ENCODE assay signal across 27 cellular contexts in the genomic region with DNA sequence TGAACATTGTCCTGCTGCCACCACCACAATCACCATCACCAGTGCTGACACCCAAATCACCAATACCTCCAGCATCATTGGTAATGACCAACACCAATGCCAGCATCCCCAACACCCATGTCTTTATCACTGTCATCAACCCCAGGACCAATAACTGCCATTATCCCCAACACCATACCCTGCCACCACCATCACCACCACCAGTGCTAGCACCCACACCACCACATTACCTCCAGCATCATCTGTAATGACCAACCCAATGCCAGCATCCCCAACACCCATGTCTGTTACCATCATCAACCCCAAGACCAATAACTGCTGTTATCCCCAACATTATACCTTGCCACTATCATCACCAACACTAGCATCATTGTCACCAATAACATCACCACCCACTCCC. TPM values are rescaled to one million over a fixed set of nuclear protein-coding genes. Genes with fewer than 3 reads are reported as not detected.
"Had no signal": no experiment of that assay in that cellular context is flagged by ENCODE, and none has a peak within 500 bp of the region (broad histone marks: within the 10 kb centered on the region; RNA-seq: fewer than 3 reads in every experiment).

No MANE protein-coding gene starts in this region.

- H3K9me3 ChIP-seq: gastroesophageal sphincter, left ventricle myocardium inferior, neutrophil, sigmoid colon, thoracic aorta, upper lobe of left lung, vagina had no signal

- H3K27me3 Mint-ChIP-seq: natural killer cell treated with Interleukin-12 subunit alpha and Interleukin-12 subunit beta and Interleukin-15 and Interleukin-18, amount 100 ng/mL, for 72 hours; stimulated activated naive CD8-positive, alpha-beta T cell treated with anti-CD3 and anti-CD28 coated beads, Interleukin-15, amount 100 ng/mL, for 72 hours had no signal

- H3K27me3 ChIP-seq: dorsolateral prefrontal cortex, gastroesophageal sphincter, neutrophil, upper lobe of left lung, vagina had no signal

- H3K27ac Mint-ChIP-seq: immature natural killer cell; natural killer cell treated with Interleukin-12 subunit alpha and Interleukin-12 subunit beta and Interleukin-15 and Interleukin-18, amount 100 ng/mL, for 72 hours; stimulated activated naive B cell treated with anti-CD40 and anti-IgM and Interleukin-4, amounts not matched to agents 10 μg/mL and 1 μg/mL and 100 μg/mL, for 72 hours; stimulated activated naive CD8-positive, alpha-beta T cell treated with anti-CD3 and anti-CD28 coated beads, Interleukin-15, amount 100 ng/mL, for 72 hours had no signal

- FAIRE-seq: kidney had no signal

- ATAC-seq: esophagus mucosa; gastroesophageal sphincter; left cardiac atrium; natural killer cell treated with Interleukin-12 subunit alpha and Interleukin-12 subunit beta and Interleukin-15 and Interleukin-18, amount 100 ng/mL, for 72 hours; stimulated activated naive B cell treated with anti-CD40 and anti-IgM and Interleukin-4, amounts not matched to agents 10 μg/mL and 1 μg/mL and 100 μg/mL, for 72 hours; stimulated activated naive CD8-positive, alpha-beta T cell treated with anti-CD3 and anti-CD28 coated beads, Interleukin-15, amount 100 ng/mL, for 72 hours had no signal

- H3K36me3 Mint-ChIP-seq: natural killer cell treated with Interleukin-12 subunit alpha and Interleukin-12 subunit beta and Interleukin-15 and Interleukin-18, amount 100 ng/mL, for 72 hours; stimulated activated naive B cell treated with anti-CD40 and anti-IgM and Interleukin-4, amounts not matched to agents 10 μg/mL and 1 μg/mL and 100 μg/mL, for 72 hours had no signal

- H3K27ac ChIP-seq: left ventricle myocardium inferior, neutrophil, skin epidermis, thoracic aorta, upper lobe of left lung had no signal

- H3K9me3 Mint-ChIP-seq: immature natural killer cell had no signal

- DNase-seq: cortex of kidney; dorsolateral prefrontal cortex; effector CD8-positive, alpha-beta T cell; immature natural killer cell; kidney; left cardiac atrium; left ventricle myocardium inferior; mesenchymal stem cell; midbrain; sigmoid colon; stimulated activated CD4-positive, alpha-beta T cell treated with anti-CD3 and anti-CD28 coated beads, Interleukin-2, amount 100 ng/mL, for 24 hours; stimulated activated CD4-positive, alpha-beta T cell treated with anti-CD3 and anti-CD28 coated beads, Interleukin-4, amount 100 ng/mL, for 4 hours; stimulated activated naive B cell treated with anti-CD40 and anti-IgM and Interleukin-4, amounts not matched to agents 10 μg/mL and 1 μg/mL and 100 μg/mL, for 72 hours; stimulated activated naive CD8-positive, alpha-beta T cell treated with anti-CD3 and anti-CD28 coated beads, Interleukin-15, amount 100 ng/mL, for 72 hours; upper lobe of left lung had no signal

- H3K4me3 ChIP-seq: left ventricle myocardium inferior, lung, skin epidermis, thoracic aorta, upper lobe of left lung had no signal

- H3K4me1 Mint-ChIP-seq: stimulated activated naive CD8-positive, alpha-beta T cell treated with anti-CD3 and anti-CD28 coated beads, Interleukin-15, amount 100 ng/mL, for 72 hours had no signal

- H3K4me3 Mint-ChIP-seq: immature natural killer cell; natural killer cell treated with Interleukin-12 subunit alpha and Interleukin-12 subunit beta and Interleukin-15 and Interleukin-18, amount 100 ng/mL, for 72 hours; stimulated activated naive B cell treated with anti-CD40 and anti-IgM and Interleukin-4, amounts not matched to agents 10 μg/mL and 1 μg/mL and 100 μg/mL, for 72 hours; stimulated activated naive CD8-positive, alpha-beta T cell treated with anti-CD3 and anti-CD28 coated beads, Interleukin-15, amount 100 ng/mL, for 72 hours had no signal

- H3K36me3 ChIP-seq: left ventricle myocardium inferior, neutrophil, sigmoid colon, thoracic aorta, upper lobe of left lung, vagina had no signal

RNA-seq across cellular contexts. Expression of a gene that starts 2.6 kb away (rescaled TPM):
- total RNA-seq: fibroblast of villous mesenchyme; natural killer cell treated with Interleukin-12 subunit alpha and Interleukin-12 subunit beta and Interleukin-15 and Interleukin-18, amount 100 ng/mL, for 72 hours; pulmonary artery endothelial cell had no signal
- polyA plus RNA-seq: immature natural killer cell had no signal

RNA-seq across cellular contexts. Expression of a gene that starts 6.4 kb away (rescaled TPM):
- total RNA-seq: fibroblast of villous mesenchyme; natural killer cell treated with Interleukin-12 subunit alpha and Interleukin-12 subunit beta and Interleukin-15 and Interleukin-18, amount 100 ng/mL, for 72 hours; osteoblast had no signal

RNA-seq across cellular contexts. Expression of a gene that starts 10.8 kb away (rescaled TPM):
- total RNA-seq: chondrocyte; esophagus mucosa; gastroesophageal sphincter; left cardiac atrium; left ventricle myocardium inferior; lung; natural killer cell treated with Interleukin-12 subunit alpha and Interleukin-12 subunit beta and Interleukin-15 and Interleukin-18, amount 100 ng/mL, for 72 hours; osteoblast; pulmonary artery endothelial cell; thoracic aorta had no signal

RNA-seq across cellular contexts. Expression of a gene that starts 16.6 kb away (rescaled TPM):
- total RNA-seq: chondrocyte; fibroblast of villous mesenchyme; natural killer cell treated with Interleukin-12 subunit alpha and Interleukin-12 subunit beta and Interleukin-15 and Interleukin-18, amount 100 ng/mL, for 72 hours; osteoblast; pulmonary artery endothelial cell had no signal
- polyA plus RNA-seq: immature natural killer cell had no signal
